Comparison of ENCODE assay signal across 25 cellular contexts in the genomic region with DNA sequence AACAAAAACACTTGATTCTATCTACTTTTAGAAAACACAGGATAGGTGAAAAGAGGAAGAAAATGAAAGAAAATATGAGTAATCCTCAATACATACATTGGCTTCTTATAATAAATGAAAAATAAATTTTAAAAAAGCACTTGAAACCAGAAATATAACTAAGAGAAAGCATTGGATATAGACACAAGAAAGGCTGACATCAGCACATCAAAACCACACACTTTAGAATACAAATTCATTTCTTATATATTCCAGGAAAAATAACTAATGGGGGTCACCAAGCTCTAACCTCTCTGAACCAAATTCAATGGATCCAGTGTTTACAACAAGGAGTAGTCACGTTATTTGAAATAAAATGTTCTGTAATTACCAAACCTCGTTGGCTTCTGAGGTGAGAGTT.
"Had no signal": no experiment of that assay in that cellular context is flagged by ENCODE, and none has a peak within 500 bp of the region (broad histone marks: within the 10 kb centered on the region; RNA-seq: fewer than 3 reads in every experiment).

No MANE protein-coding gene starts in this region.

- H3K27ac ChIP-seq: foreskin keratinocyte, hepatocyte, left ventricle myocardium inferior, lower lobe of right lung, psoas muscle, spleen, tibial artery, upper lobe of left lung, uterus had no signal

- H3K9me3 Mint-ChIP-seq: memory B cell; natural killer cell treated with Interleukin-12 subunit alpha and Interleukin-12 subunit beta and Interleukin-15 and Interleukin-18, amount 100 ng/mL, for 72 hours; stimulated activated memory B cell treated with anti-CD40 and anti-IgM and Interleukin-4, amounts not matched to agents 10 μg/mL and 1 μg/mL and 100 μg/mL, for 72 hours; stimulated activated naive CD8-positive, alpha-beta T cell treated with anti-CD3 and anti-CD28 coated beads, Interleukin-15, Interleukin-2, amounts not matched to agents 100 ng/mL and 50 ng/mL, for 24 hours had no signal

- H3K36me3 Mint-ChIP-seq: mesothelial cell of epicardium; natural killer cell treated with Interleukin-12 subunit alpha and Interleukin-12 subunit beta and Interleukin-15 and Interleukin-18, amount 100 ng/mL, for 72 hours; stimulated activated memory B cell treated with anti-CD40 and anti-IgM and Interleukin-4, amounts not matched to agents 10 μg/mL and 1 μg/mL and 100 μg/mL, for 72 hours had no signal

- H3K9me3 ChIP-seq: left ventricle myocardium inferior, lower lobe of right lung, psoas muscle, tibial artery, upper lobe of left lung, uterus had no signal

- ATAC-seq: foreskin keratinocyte; left cardiac atrium; lower lobe of right lung; natural killer cell treated with Interleukin-12 subunit alpha and Interleukin-12 subunit beta and Interleukin-15 and Interleukin-18, amount 100 ng/mL, for 72 hours; psoas muscle; sciatic nerve; stimulated activated memory B cell treated with anti-CD40 and anti-IgM and Interleukin-4, amounts not matched to agents 10 μg/mL and 1 μg/mL and 100 μg/mL, for 72 hours had no signal

- H3K4me3 Mint-ChIP-seq: endodermal cell; memory B cell; mesothelial cell of epicardium; natural killer cell treated with Interleukin-12 subunit alpha and Interleukin-12 subunit beta and Interleukin-15 and Interleukin-18, amount 100 ng/mL, for 72 hours; stimulated activated memory B cell treated with anti-CD40 and anti-IgM and Interleukin-4, amounts not matched to agents 10 μg/mL and 1 μg/mL and 100 μg/mL, for 72 hours; stimulated activated naive CD8-positive, alpha-beta T cell treated with anti-CD3 and anti-CD28 coated beads, Interleukin-15, Interleukin-2, amounts not matched to agents 100 ng/mL and 50 ng/mL, for 24 hours had no signal

- H3K36me3 ChIP-seq: left ventricle myocardium inferior, lower lobe of right lung, spleen, tibial artery, upper lobe of left lung, uterus had no signal

- DNase-seq: effector CD4-positive, alpha-beta T cell; endodermal cell; erythroblast; foreskin keratinocyte; head of caudate nucleus; kidney; left cardiac atrium; left ventricle myocardium inferior; lower lobe of right lung; psoas muscle; retina; spleen; stimulated activated CD4-positive, alpha-beta T cell treated with anti-CD3 and anti-CD28 coated beads, Interleukin-15, amount 100 ng/mL, for 24 hours; stimulated activated CD4-positive, alpha-beta T cell treated with anti-CD3 and anti-CD28 coated beads, Interleukin-1b, Interleukin-23, amount 100 ng/mL, for 48 hours; stimulated activated CD4-positive, alpha-beta T cell treated with anti-CD3 and anti-CD28 coated beads, Interleukin-4, amount 100 ng/mL, for 24 hours; tibial artery; upper lobe of left lung; uterus had no signal

- H3K27me3 ChIP-seq: foreskin keratinocyte, hepatocyte, spleen, tibial artery, upper lobe of left lung, uterus had no signal

- H3K4me1 ChIP-seq: left ventricle myocardium inferior, lower lobe of right lung, psoas muscle, tibial artery, upper lobe of left lung, uterus had no signal

- H3K27ac Mint-ChIP-seq: endodermal cell; memory B cell; mesothelial cell of epicardium; stimulated activated memory B cell treated with anti-CD40 and anti-IgM and Interleukin-4, amounts not matched to agents 10 μg/mL and 1 μg/mL and 100 μg/mL, for 72 hours had no signal

- H3K4me3 ChIP-seq: hepatocyte, left ventricle myocardium inferior, lower lobe of right lung, psoas muscle, spleen, tibial artery, upper lobe of left lung, uterus had no signal

- H3K27me3 Mint-ChIP-seq: memory B cell; natural killer cell treated with Interleukin-12 subunit alpha and Interleukin-12 subunit beta and Interleukin-15 and Interleukin-18, amount 100 ng/mL, for 72 hours; stimulated activated memory B cell treated with anti-CD40 and anti-IgM and Interleukin-4, amounts not matched to agents 10 μg/mL and 1 μg/mL and 100 μg/mL, for 72 hours; stimulated activated naive CD8-positive, alpha-beta T cell treated with anti-CD3 and anti-CD28 coated beads, Interleukin-15, Interleukin-2, amounts not matched to agents 100 ng/mL and 50 ng/mL, for 24 hours had no signal
